ENCODE assay signal across 20 cellular contexts in genomic region chr19:6793411-6793810, GRCh38. TPM values are rescaled to one million over a fixed set of nuclear protein-coding genes. Genes with fewer than 3 reads are reported as not detected.
"Had no signal": no experiment of that assay in that cellular context is flagged by ENCODE, and none has a peak within 500 bp of the region (broad histone marks: within the 10 kb centered on the region; RNA-seq: fewer than 3 reads in every experiment).

No MANE protein-coding gene starts in this region.

- DNase-seq: activated B cell treated with CpG ODN at 0.5 μM for 24 hours; activated CD4-positive, alpha-beta memory T cell treated with anti-CD3 and anti-CD28 coated beads, Interleukin-2, amount 10 ng/mL, durations not matched to agents 7 days and 5 days; activated CD4-positive, alpha-beta T cell treated with anti-CD3 and anti-CD28 coated beads, Interleukin-2, amount 10 ng/mL, durations not matched to agents 24 days and 14 days; amygdala; effector CD4-positive, alpha-beta T cell; foreskin keratinocyte; kidney; lower lobe of right lung; pancreas; right cardiac atrium; stimulated activated CD4-positive, alpha-beta T cell treated with anti-CD3 and anti-CD28 coated beads, Interleukin-4, amount 100 ng/mL, for 24 hours; stimulated activated naive CD8-positive, alpha-beta T cell treated with anti-CD3 and anti-CD28 coated beads, Interleukin-15, Interleukin-2, amounts not matched to agents 100 U/mL and 50 U/mL, for 24 hours; substantia nigra; T-helper 1 cell; T-helper 9 cell; thyroid gland; upper lobe of right lung had no signal

- H3K4me1 ChIP-seq: foreskin keratinocyte, pancreas, thyroid gland, upper lobe of right lung had no signal

- H3K9me3 Mint-ChIP-seq: activated CD4-positive, alpha-beta T cell treated with anti-CD3 and anti-CD28 coated beads, Interleukin-2, amount 10 ng/mL, durations not matched to agents 24 days and 14 days had no signal

- H3K27ac Mint-ChIP-seq: nephron had no signal

- H3K9me3 ChIP-seq: lower lobe of right lung, pancreas, thyroid gland, upper lobe of right lung had no signal

- H3K36me3 ChIP-seq: lower lobe of right lung, pancreas, thyroid gland, upper lobe of right lung had no signal

- H3K4me3 ChIP-seq: lower lobe of right lung, pancreas, thyroid gland, upper lobe of right lung had no signal

- H3K4me3 Mint-ChIP-seq: activated B cell treated with CpG ODN at 0.5 μM for 24 hours; activated CD4-positive, alpha-beta memory T cell treated with anti-CD3 and anti-CD28 coated beads, Interleukin-2, amount 10 ng/mL, durations not matched to agents 7 days and 5 days; activated CD4-positive, alpha-beta T cell treated with anti-CD3 and anti-CD28 coated beads, Interleukin-2, amount 10 ng/mL, durations not matched to agents 24 days and 14 days; nephron had no signal

- FAIRE-seq: kidney had no signal

- ATAC-seq: activated T-helper 17 cell treated with anti-CD3 and anti-CD28 coated beads, Interleukin-2, amount 50 U/mL, for 72 hours; foreskin keratinocyte; lower lobe of right lung; pancreas; right cardiac atrium; stimulated activated naive CD8-positive, alpha-beta T cell treated with anti-CD3 and anti-CD28 coated beads, Interleukin-15, Interleukin-2, amounts not matched to agents 100 U/mL and 50 U/mL, for 24 hours; upper lobe of right lung had no signal

- H3K27ac ChIP-seq: foreskin keratinocyte, lower lobe of right lung, pancreas, thyroid gland, upper lobe of right lung had no signal

- H3K27me3 Mint-ChIP-seq: activated B cell treated with CpG ODN at 0.5 μM for 24 hours; activated CD4-positive, alpha-beta memory T cell treated with anti-CD3 and anti-CD28 coated beads, Interleukin-2, amount 10 ng/mL, durations not matched to agents 7 days and 5 days; activated CD4-positive, alpha-beta T cell treated with anti-CD3 and anti-CD28 coated beads, Interleukin-2, amount 10 ng/mL, durations not matched to agents 24 days and 14 days; activated T-helper 17 cell treated with anti-CD3 and anti-CD28 coated beads, Interleukin-2, amount 50 U/mL, for 72 hours had no signal

- H3K4me1 Mint-ChIP-seq: nephron had no signal

- H3K27me3 ChIP-seq: foreskin keratinocyte, pancreas, thyroid gland, upper lobe of right lung had no signal

RNA-seq across cellular contexts. Expression of gene VAV1, which starts 20.9 kb away (rescaled TPM):
- total RNA-seq: glomerular endothelial cell had no signal
